9 cellular contexts compared by ENCODE assay signal in the genomic region with DNA sequence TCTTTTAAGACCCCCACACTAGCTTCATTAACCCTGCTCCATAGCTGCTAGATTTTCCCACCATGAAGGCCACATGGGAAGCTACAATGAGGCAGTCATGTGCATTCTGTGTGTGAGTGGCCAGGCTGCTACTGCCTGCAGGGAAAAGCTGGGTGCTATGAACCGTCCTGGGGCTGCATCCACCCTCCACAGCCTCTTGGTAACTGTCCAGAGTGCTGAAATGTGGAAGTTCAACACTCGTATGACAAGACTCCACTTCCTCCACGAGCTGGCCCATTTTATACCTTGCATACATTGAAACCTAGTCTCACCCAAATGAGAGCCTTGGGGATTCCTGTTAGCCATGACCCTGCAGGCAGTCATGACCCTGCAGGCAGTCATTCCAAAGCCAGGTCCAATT. TPM values are rescaled to one million over a fixed set of nuclear protein-coding genes. Genes with fewer than 3 reads are reported as not detected.
DNase-seq lines count a peak whose midpoint lies in the region; ATAC-seq and TF ChIP-seq lines count a peak whose summit lies in the region.
"Had no signal": no experiment of that assay in that cellular context is flagged by ENCODE, and none has a peak within 500 bp of the region (broad histone marks: within the 10 kb centered on the region; RNA-seq: fewer than 3 reads in every experiment).

No MANE protein-coding gene starts in this region.

- H3K36me3 ChIP-seq in breast epithelium, result no peaks in the 10 kb centered on the region
- no peaks in the 10 kb centered on the region for H3K36me3 ChIP-seq in PC-9 (ENCODE audit: low read depth)
- H3K36me3 ChIP-seq: BE2C had no signal

- no peaks in the 10 kb centered on the region for H3K4me1 Mint-ChIP-seq in MCF 10A (ENCODE audit: insufficient read depth, unreplicated experiment)
- H3K4me1 Mint-ChIP-seq in activated T-helper 2 cell treated with anti-CD3 and anti-CD28 coated beads, Interferon-gamma antibody, Interleukin-2, Interleukin-4, amounts not matched to agents 10 μg/mL and 5 μg/mL and 100 μg/mL, durations not matched to agents 14 hours and 24 hours and 36 hours (ENCODE audit: low read depth), result no peaks in the 10 kb centered on the region

- H3K79me2 ChIP-seq in PC-9 (ENCODE audit: low read depth), result no peaks in the 10 kb centered on the region

- H3K27ac ChIP-seq in breast epithelium (no peak overlapping the region), foreskin keratinocyte (no peak overlapping the region), PC-9 (no peak overlapping the region)

- TF ChIP-seq POLR2A in breast epithelium (IDR thresholded peaks at IDR 0.05), result no peak

- H3K9me3 Mint-ChIP-seq in MCF 10A (ENCODE audit: unreplicated experiment), result no peaks in the 10 kb centered on the region
- no peaks in the 10 kb centered on the region for H3K9me3 Mint-ChIP-seq in activated T-helper 2 cell treated with anti-CD3 and anti-CD28 coated beads, Interferon-gamma antibody, Interleukin-2, Interleukin-4, amounts not matched to agents 10 μg/mL and 5 μg/mL and 100 μg/mL, durations not matched to agents 14 hours and 24 hours and 36 hours

- H3K36me3 Mint-ChIP-seq in MCF 10A (ENCODE audit: insufficient read depth, unreplicated experiment), result no peaks in the 10 kb centered on the region
- H3K36me3 Mint-ChIP-seq in activated T-helper 2 cell treated with anti-CD3 and anti-CD28 coated beads, Interferon-gamma antibody, Interleukin-2, Interleukin-4, amounts not matched to agents 10 μg/mL and 5 μg/mL and 100 μg/mL, durations not matched to agents 14 hours and 24 hours and 36 hours (ENCODE audit: low read depth), result no peaks in the 10 kb centered on the region

- H3K4me2 ChIP-seq in PC-9, result no peak overlapping the region

- H3F3A ChIP-seq in PC-9 (ENCODE audit: insufficient read depth, low read depth), result no peaks in the 10 kb centered on the region

- H3K27ac Mint-ChIP-seq in MCF 10A (ENCODE audit: low read depth, unreplicated experiment), result no peak overlapping the region
- no peak overlapping the region for H3K27ac Mint-ChIP-seq in activated T-helper 2 cell treated with anti-CD3 and anti-CD28 coated beads, Interferon-gamma antibody, Interleukin-2, Interleukin-4, amounts not matched to agents 10 μg/mL and 5 μg/mL and 100 μg/mL, durations not matched to agents 14 hours and 24 hours and 36 hours

- H4K20me1 ChIP-seq in PC-9 (ENCODE audit: insufficient read depth), result no peaks in the 10 kb centered on the region

- H3K4me3 ChIP-seq in breast epithelium (no peak overlapping the region), PC-9 (no peak overlapping the region)

- H3K27me3 Mint-ChIP-seq in MCF 10A (ENCODE audit: insufficient read depth, unreplicated experiment), result peaks cover 37% of the 10 kb centered on the region
- peaks cover 2% of the 10 kb centered on the region for H3K27me3 Mint-ChIP-seq in activated T-helper 2 cell treated with anti-CD3 and anti-CD28 coated beads, Interferon-gamma antibody, Interleukin-2, Interleukin-4, amounts not matched to agents 10 μg/mL and 5 μg/mL and 100 μg/mL, durations not matched to agents 14 hours and 24 hours and 36 hours (ENCODE audit: low read depth)

- intact Hi-C loops in MCF 10A (cut with micrococcal nuclease) (no loop called here), breast epithelium (cut with DNase I; ENCODE audit: low total_unique reads) (no loop called here), PC-9 (cut with micrococcal nuclease; ENCODE audit: unreplicated experiment) (no loop called here)
- intact Hi-C loops in activated T-helper 2 cell treated with anti-CD3 and anti-CD28 coated beads, Interferon-gamma antibody, Interleukin-2, Interleukin-4, amounts not matched to agents 10 μg/mL and 5 μg/mL and 100 μg/mL, durations not matched to agents 14 hours and 24 hours and 36 hours (cut with micrococcal nuclease), result no loop called here

- CTCF ChIA-PET in MCF 10A (lab: Yijun Ruan, JAX) (no interaction called here), PC-9 (lab: Charles Lee) (no interaction called here)

- BruUV-seq in MCF 10A (replicated peaks; lab: Mats Ljungman, UMichigan) (no TSS peak), PC-9 (replicated peaks; lab: Mats Ljungman, UMichigan) (no TSS peak)

- POLR2A ChIA-PET in MCF 10A (lab: Yijun Ruan, JAX) (no interaction called here), PC-9 (lab: Charles Lee; ENCODE audit: unreplicated experiment) (no interaction called here)

- no peaks in the 10 kb centered on the region for H3K9me2 ChIP-seq in PC-9 (ENCODE audit: insufficient read depth)

- no peaks in the 10 kb centered on the region for H3K9me3 ChIP-seq in breast epithelium
- H3K9me3 ChIP-seq in PC-9 (ENCODE audit: insufficient read depth, low read depth), result no peaks in the 10 kb centered on the region
- H3K9me3 ChIP-seq: BE2C had no signal

- H3K4me1 ChIP-seq in breast epithelium, result no peaks in the 10 kb centered on the region
- no peaks in the 10 kb centered on the region for H3K4me1 ChIP-seq in foreskin keratinocyte
- H3K4me1 ChIP-seq in PC-9 (replicated peaks; ENCODE audit: insufficient read depth), result no peaks in the 10 kb centered on the region
- H3K4me1 ChIP-seq: BE2C had no signal

- DNase-seq in MCF 10A (ENCODE audit: unreplicated experiment) (peak; percentile 65), breast epithelium (ENCODE audit: low spot score in 2 of 2) (no peak), RPMI7951 (ENCODE audit: low read depth) (peak; percentile 37), foreskin keratinocyte (peak; percentile 14 to 34), PC-9 (no peak), NCI-H524 (lab: John Stamatoyannopoulos, UW) (no peak)
- DNase-seq in activated T-helper 2 cell treated with anti-CD3 and anti-CD28 coated beads, Interferon-gamma antibody, Interleukin-2, Interleukin-4, amounts not matched to agents 10 μg/mL and 5 μg/mL and 100 μg/mL, durations not matched to agents 14 hours and 24 hours and 36 hours (ENCODE audit: low spot score), result no peak
- DNase-seq: BE2C had no signal

- H3K4me3 Mint-ChIP-seq in MCF 10A (ENCODE audit: unreplicated experiment), result no peak overlapping the region
- no peak overlapping the region for H3K4me3 Mint-ChIP-seq in activated T-helper 2 cell treated with anti-CD3 and anti-CD28 coated beads, Interferon-gamma antibody, Interleukin-2, Interleukin-4, amounts not matched to agents 10 μg/mL and 5 μg/mL and 100 μg/mL, durations not matched to agents 14 hours and 24 hours and 36 hours (ENCODE audit: low read depth)

- TF ChIP-seq CTCF in MCF 10A (IDR thresholded peaks at IDR 0.05; ENCODE audit: unreplicated experiment), result no peak
- TF ChIP-seq CTCF in breast epithelium (IDR thresholded peaks at IDR 0.05), result no peak
- no peak for TF ChIP-seq CTCF in foreskin keratinocyte (conservative IDR thresholded peaks at IDR 0.05)
- TF ChIP-seq CTCF in PC-9 (conservative IDR thresholded peaks at IDR 0.05), result no peak

- ATAC-seq in foreskin keratinocyte (peak; percentile 82), HG03196 (IDR thresholded peaks at IDR 0.05; ENCODE audit: unreplicated experiment) (no peak)

- no peak overlapping the region for H2AFZ ChIP-seq in PC-9

- H3K27me3 ChIP-seq in breast epithelium (peaks cover 0 to 7% of the 10 kb centered on the region in 2 donors), foreskin keratinocyte (peaks cover 3% of the 10 kb centered on the region), PC-9 (ENCODE audit: insufficient read depth, low read depth) (no peaks in the 10 kb centered on the region)
- H3K27me3 ChIP-seq: BE2C had no signal

RNA-seq across cellular contexts. Expression of a gene that starts 59.4 kb away (rescaled TPM):
- total RNA-seq in MCF 10A (2022), result 0.91 and 1.1 TPM in 2 replicates
- 1 to 10 TPM in 1 of 3 donors, under 1 TPM in 2; 0.48 to 1.8 (median 0.98) TPM for total RNA-seq in breast epithelium
- total RNA-seq in RPMI7951 (2014; rRNA removed; shearing (Covaris generic)), result 0.48 and 0.59 TPM in 2 replicates
- 0.92 and 1.0 TPM in 2 replicates for total RNA-seq in foreskin keratinocyte
- polyA plus RNA-seq in foreskin keratinocyte, result 0.73 and 1.1 TPM in 2 replicates
- 2.5 and 2.9 TPM in 2 replicates for total RNA-seq in activated T-helper 2 cell treated with anti-CD3 and anti-CD28 coated beads, Interferon-gamma antibody, Interleukin-2, Interleukin-4, amounts not matched to agents 10 μg/mL and 5 μg/mL and 100 μg/mL, durations not matched to agents 14 hours and 24 hours and 36 hours
- 1.4 and 2.0 TPM in 2 replicates for total RNA-seq in PC-9 (2021)

Comparison
In these comparisons a context has a peak if more than half of its experiments do, and no peak if none do; other contexts are left out.
1. DNase-seq: peak in MCF 10A (single experiment), RPMI7951 (single experiment) and foreskin keratinocyte (2 of 2); none in breast epithelium (0 of 2), activated T-helper 2 cell treated with anti-CD3 and anti-CD28 coated beads, Interferon-gamma antibody, Interleukin-2, Interleukin-4, amounts not matched to agents 10 μg/mL and 5 μg/mL and 100 μg/mL, durations not matched to agents 14 hours and 24 hours and 36 hours (single experiment), PC-9 (0 of 2) and NCI-H524 (0 of 2).